ENCODE assay signal across 22 cellular contexts in the genomic region with DNA sequence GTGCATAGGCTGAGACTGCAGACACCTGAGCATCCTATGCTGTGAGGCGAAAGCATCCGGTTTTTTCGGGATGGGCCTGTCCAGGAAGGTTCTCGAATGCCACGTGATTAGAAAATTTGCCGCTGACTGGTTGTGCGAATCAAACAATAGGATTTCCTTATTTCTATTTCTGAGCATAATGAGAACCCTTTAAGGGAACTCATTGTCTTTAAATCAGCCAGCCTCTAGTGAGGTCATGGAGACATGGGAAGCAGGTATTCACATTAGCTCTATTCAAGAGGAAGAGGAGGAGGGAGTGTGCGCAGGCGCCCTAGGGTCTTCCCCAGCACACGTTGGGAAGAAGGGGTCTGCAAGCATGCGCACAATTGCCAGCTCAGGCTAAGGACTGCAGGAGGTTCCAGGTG. TPM values are rescaled to one million over a fixed set of nuclear protein-coding genes. Genes with fewer than 3 reads are reported as not detected.
DNase-seq lines count a peak whose midpoint lies in the region; ATAC-seq, FAIRE-seq and TF ChIP-seq lines count a peak whose summit lies in the region.
"Had no signal": no experiment of that assay in that cellular context is flagged by ENCODE, and none has a peak within 500 bp of the region (broad histone marks: within the 10 kb centered on the region; RNA-seq: fewer than 3 reads in every experiment).

No MANE protein-coding gene starts in this region.

- no peak overlapping the region for H3K9ac ChIP-seq in K562 (ENCODE audit: insufficient read depth in 1 of 2, low read depth in 2 of 2, low read length in 2 of 2)

- no peak for FAIRE-seq in K562 (lab: Jason Lieb, UNC)
- FAIRE-seq: astrocyte had no signal

- H3K9me3 ChIP-seq in K562 (replicated peaks; ENCODE audit: control insufficient read depth, insufficient read depth, low read depth, low read length) = no peaks in the 10 kb centered on the region
- H3K9me3 ChIP-seq in lower lobe of right lung = no peaks in the 10 kb centered on the region
- no peaks in the 10 kb centered on the region for H3K9me3 ChIP-seq in upper lobe of left lung
- H3K9me3 ChIP-seq in hepatocyte (ENCODE audit: low read depth) = no peaks in the 10 kb centered on the region
- H3K9me3 ChIP-seq: uterus had no signal

- H3K27ac ChIP-seq in K562 (ENCODE audit: extremely low read depth, low read depth, low read length) (no peak overlapping the region), lower lobe of right lung (peak overlapping the region; percentile 25), upper lobe of left lung (peak overlapping the region in 3 of 4 donors; percentile 29 to 53 (median 36)), hepatocyte (no peak overlapping the region)
- H3K27ac ChIP-seq: SK-N-MC, uterus had no signal

- BruUV-seq in K562 (replicated peaks; lab: Mats Ljungman, UMichigan) = no TSS peak

- peaks cover 8% of the 10 kb centered on the region for H3K9me3 Mint-ChIP-seq in activated naive CD4-positive, alpha-beta T cell treated with anti-CD3 and anti-CD28 coated beads, Interleukin-2, amount 50 U/mL, for 24 hours

- H3K4me3 ChIP-seq in K562 = no peak overlapping the region
- H3K4me3 ChIP-seq in lower lobe of right lung = peak overlapping the region; percentile 14
- H3K4me3 ChIP-seq in upper lobe of left lung = peak overlapping the region in 1 of 4 donors; percentile 5
- H3K4me3 ChIP-seq in hepatocyte = no peak overlapping the region
- H3K4me3 ChIP-seq: coronary artery, SK-N-MC, uterus had no signal

- no peaks in the 10 kb centered on the region for H4K20me1 ChIP-seq in K562 (replicated peaks; ENCODE audit: control insufficient read depth, insufficient read depth, low read length)
- no peaks in the 10 kb centered on the region for H4K20me1 ChIP-seq in hepatocyte (ENCODE audit: insufficient read depth, poor library complexity, severe bottlenecking)

- H3K4me1 ChIP-seq in K562 (replicated peaks in 1 of 2; ENCODE audit: control insufficient read depth in 2 of 2, insufficient read depth in 2 of 2, low read length in 2 of 2) (peaks cover 0 to 8% of the 10 kb centered on the region in 2 experiments; a peak in 1 of 5 replicates), lower lobe of right lung (peaks cover 13% of the 10 kb centered on the region), upper lobe of left lung (peaks cover 17 to 28% (median 23%) of the 10 kb centered on the region in 4 donors), hepatocyte (ENCODE audit: insufficient read depth) (no peaks in the 10 kb centered on the region)
- H3K4me1 ChIP-seq: uterus had no signal

- POLR2A ChIA-PET in K562 (lab: Yijun Ruan, JAX) = interaction anchor here (0.6 to 1.0 kb wide), 3 partner anchors 43 to 289 kb away, joined by 3 to 4 read pairs (median 3); no protein-coding TSS in a partner anchor

- 0 out of 2 replicates have a peak overlapping the region, but pooled peaks have one; percentile 11 for H2AFZ ChIP-seq in K562 (ENCODE audit: low read depth, low read length)
- H2AFZ ChIP-seq in hepatocyte = no peak overlapping the region

- WGBS in K562 (ENCODE audit: insufficient coverage, low coverage, missing lambda C conversion rate) = 8% methylated on average over 11 of the region's 11 CpGs
- 76 to 77% methylated on average over 11 of the region's 11 CpGs for WGBS in upper lobe of left lung, 2 donors
- WGBS in hepatocyte (ENCODE audit: low lambda C conversion rate, missing lambda C conversion rate) = 92% methylated on average over 11 of the region's 11 CpGs

- no peak for DNase-seq in activated naive CD4-positive, alpha-beta T cell treated with anti-CD3 and anti-CD28 coated beads, Interleukin-2, amount 50 U/mL, for 16 hours
- DNase-seq in K562 (ENCODE audit: extremely low read depth in 1 of 4, low spot score in 3 of 4) (no peak), lower lobe of right lung (no peak), upper lobe of left lung (no peak), putamen (ENCODE audit: low spot score) (no peak), hepatocyte (ENCODE audit: low spot score) (no peak)
- DNase-seq: activated CD4-positive, alpha-beta memory T cell treated with anti-CD3 and anti-CD28 coated beads for 36 hours; COR-L47; foreskin melanocyte; Karpas-422; NCI-H1105 treated with DMSO at 0.1 percent for 48 hours; NCI-H526 treated with DMSO at 0.1 percent for 48 hours; stimulated activated naive B cell treated with anti-CD40 and anti-IgM and Interleukin-4, amounts not matched to agents 10 μg/mL and 1 μg/mL and 100 μg/mL, for 72 hours; uterus had no signal

- no peaks in the 10 kb centered on the region for H3K9me2 ChIP-seq in hepatocyte (replicated peaks; ENCODE audit: insufficient read depth)

- ATAC-seq in K562 (no peak; the same call in 2 of the 3 replicates), lower lobe of right lung (peak in 1 of 2 donors; percentile 32), upper lobe of left lung (ENCODE audit: low FRiP score in 2 of 2) (no peak), GM21576 (IDR thresholded peaks at IDR 0.05; ENCODE audit: unreplicated experiment) (no peak)
- ATAC-seq: stimulated activated naive B cell treated with anti-CD40 and anti-IgM and Interleukin-4, amounts not matched to agents 10 μg/mL and 1 μg/mL and 100 μg/mL, for 72 hours had no signal

- in situ Hi-C loops in K562 (cut with MboI) = no loop called here

- H3K4me3 Mint-ChIP-seq in activated naive CD4-positive, alpha-beta T cell treated with anti-CD3 and anti-CD28 coated beads, Interleukin-2, amount 50 U/mL, for 24 hours = peak overlapping the region; percentile 45
- H3K4me3 Mint-ChIP-seq: activated CD4-positive, alpha-beta memory T cell treated with anti-CD3 and anti-CD28 coated beads for 36 hours; stimulated activated naive B cell treated with anti-CD40 and anti-IgM and Interleukin-4, amounts not matched to agents 10 μg/mL and 1 μg/mL and 100 μg/mL, for 72 hours had no signal

- TF ChIP-seq EP300 in K562 (IDR thresholded peaks at IDR 0.05; ENCODE audit: low read length) = no peak
- no peak for TF ChIP-seq EP300 in upper lobe of left lung (IDR thresholded peaks at IDR 0.05)

- H3K79me2 ChIP-seq in K562 (ENCODE audit: control insufficient read depth, insufficient read depth, low read length) (no peaks in the 10 kb centered on the region), hepatocyte (no peaks in the 10 kb centered on the region)

- H3K27me3 ChIP-seq in K562 (ENCODE audit: control insufficient read depth in 2 of 2, insufficient read depth in 2 of 2, low read length in 2 of 2) = peaks cover 33 to 41% of the 10 kb centered on the region in 2 experiments
- no peaks in the 10 kb centered on the region for H3K27me3 ChIP-seq in lower lobe of right lung (ENCODE audit: low read depth)
- no peaks in the 10 kb centered on the region for H3K27me3 ChIP-seq in upper lobe of left lung
- H3K27me3 ChIP-seq in hepatocyte = no peaks in the 10 kb centered on the region
- H3K27me3 ChIP-seq: uterus had no signal

- H3K36me3 ChIP-seq in K562 (ENCODE audit: control insufficient read depth, insufficient read depth, low read length) (no peaks in the 10 kb centered on the region), lower lobe of right lung (peaks cover 29% of the 10 kb centered on the region), upper lobe of left lung (peaks cover 0 to 37% (median 13%) of the 10 kb centered on the region in 4 donors), hepatocyte (replicated peaks; ENCODE audit: insufficient read depth, low read depth) (no peaks in the 10 kb centered on the region)
- H3K36me3 ChIP-seq: uterus had no signal

- H3K36me3 Mint-ChIP-seq in activated naive CD4-positive, alpha-beta T cell treated with anti-CD3 and anti-CD28 coated beads, Interleukin-2, amount 50 U/mL, for 24 hours = peaks cover 61% of the 10 kb centered on the region

- no peak for TF ChIP-seq POLR2A in K562 (conservative IDR thresholded peaks at IDR 0.05)
- TF ChIP-seq POLR2A in upper lobe of left lung (IDR thresholded peaks at IDR 0.05) = no peak

- no peak for TF ChIP-seq RAD21 in K562 (CRISPR knock-in tag; conservative IDR thresholded peaks at IDR 0.05 in 1 of 2, IDR thresholded peaks at IDR 0.05 in 1 of 2)

- intact Hi-C loops in K562 (cut with micrococcal nuclease) = no loop called here
- intact Hi-C loops in lower lobe of right lung (cut with DNase I) = no loop called here

- H3K4me2 ChIP-seq in K562 (ENCODE audit: insufficient read depth, low read length) (no peak overlapping the region), hepatocyte (no peak overlapping the region)

- no peaks in the 10 kb centered on the region for H3K27me3 Mint-ChIP-seq in activated naive CD4-positive, alpha-beta T cell treated with anti-CD3 and anti-CD28 coated beads, Interleukin-2, amount 50 U/mL, for 24 hours
- H3K27me3 Mint-ChIP-seq: activated CD4-positive, alpha-beta memory T cell treated with anti-CD3 and anti-CD28 coated beads for 36 hours had no signal

- TF ChIP-seq CTCF in K562 (IDR thresholded peaks at IDR 0.05 in 2 of 3, conservative IDR thresholded peaks at IDR 0.05 in 1 of 3; ENCODE audit: insufficient read depth in 2 of 3, low read depth in 1 of 3, low read length in 3 of 3) (no peak), lower lobe of right lung (IDR thresholded peaks at IDR 0.05) (no peak), upper lobe of left lung (IDR thresholded peaks at IDR 0.05) (no peak), hepatocyte (IDR thresholded peaks at IDR 0.05; ENCODE audit: poor library complexity) (no peak)

- H3K9me1 ChIP-seq in K562 (ENCODE audit: control insufficient read depth, insufficient read depth, low read length) = no peaks in the 10 kb centered on the region

- H3K27ac Mint-ChIP-seq in activated naive CD4-positive, alpha-beta T cell treated with anti-CD3 and anti-CD28 coated beads, Interleukin-2, amount 50 U/mL, for 24 hours = peak overlapping the region; percentile 90
- H3K27ac Mint-ChIP-seq: stimulated activated naive B cell treated with anti-CD40 and anti-IgM and Interleukin-4, amounts not matched to agents 10 μg/mL and 1 μg/mL and 100 μg/mL, for 72 hours had no signal

- H3K4me1 Mint-ChIP-seq in activated naive CD4-positive, alpha-beta T cell treated with anti-CD3 and anti-CD28 coated beads, Interleukin-2, amount 50 U/mL, for 24 hours = peaks cover 78% of the 10 kb centered on the region

- CTCF ChIA-PET in K562 (lab: Yijun Ruan, JAX; ENCODE audit: low intra/inter-chr PET ratio) = no interaction called here

RNA-seq across cellular contexts. Expression of gene GIMAP1, which starts 5.6 kb away (rescaled TPM):
- total RNA-seq in K562 (2011; cell fraction: chromatin; rRNA removed; ENCODE audit: low replicate concordance) = not detected in 2 replicates
- not detected in 2 replicates for total RNA-seq in K562 (2011; cell fraction: nucleolus; rRNA removed)
- not detected in 2 replicates for total RNA-seq in K562 (2011; cell fraction: nucleoplasm; rRNA removed)
- total RNA-seq in K562 (2014; rRNA removed) (not detected in 2 replicates), K562 (2014; rRNA removed; fragmentation: Illumina TruSeq; extraction: Trizol) (not detected in 2 replicates), K562 (2015; rRNA removed; fragmentation: Illumina TruSeq; extraction: Trizol) (not detected in 2 replicates), K562 (2021) (0.11 and 0.13 TPM in 2 replicates), lower lobe of right lung (18.8 TPM), upper lobe of left lung (10 to 100 TPM in 5 of 6 donors, 1 to 10 TPM in 1; 8.4 to 13.5 (median 12.1) TPM), hepatocyte (0.20 TPM in 1 of 2 replicates, not detected in the other)
- polyA plus RNA-seq in K562 (2011; rRNA removed) (not detected in 2 replicates), K562 (2014; fragmentation: Illumina TruSeq; extraction: Trizol) (not detected in 2 replicates), K562 (2014; fragmentation: Nextera tagmentation; extraction: Ambion mirVana) (not detected), K562 (2014; rRNA removed) (0.04 TPM in 1 of 2 replicates, not detected in the other), hepatocyte (0.13 TPM in 2 replicates)
- polyA plus RNA-seq in K562 (2011; cell fraction: cytosol; rRNA removed) = 0.03 TPM in 1 of 2 replicates, not detected in the other
- not detected in 2 replicates for polyA plus RNA-seq in K562 (2011; cell fraction: nucleus; rRNA removed)
- polyA plus RNA-seq in K562 (2012) = not detected in 2 replicates
- not detected in 2 replicates for polyA minus RNA-seq in K562 (2011; rRNA and poly(A)+ RNA removed)
- polyA minus RNA-seq in K562 (2011; cell fraction: cytosol; rRNA and poly(A)+ RNA removed) = not detected in 2 replicates
- polyA minus RNA-seq in K562 (2011; cell fraction: nucleus; rRNA and poly(A)+ RNA removed) = not detected in 2 replicates
- total RNA-seq: astrocyte, myocyte, progenitor cell of endocrine pancreas had no signal
- polyA plus RNA-seq: AG04450 had no signal

RNA-seq across cellular contexts. Expression of gene GIMAP5, which starts 15.2 kb away (rescaled TPM):
- total RNA-seq in K562 (2011; cell fraction: chromatin; rRNA removed; ENCODE audit: low replicate concordance) = not detected in 2 replicates
- not detected in 2 replicates for total RNA-seq in K562 (2011; cell fraction: nucleolus; rRNA removed)
- total RNA-seq in K562 (2011; cell fraction: nucleoplasm; rRNA removed) = not detected in 2 replicates
- not detected in 2 replicates for total RNA-seq in K562 (2014; rRNA removed)
- not detected in 2 replicates for total RNA-seq in K562 (2014; rRNA removed; fragmentation: Illumina TruSeq; extraction: Trizol)
- total RNA-seq in K562 (2015; rRNA removed; fragmentation: Illumina TruSeq; extraction: Trizol) = not detected in 2 replicates
- total RNA-seq in K562 (2021) = 0.35 and 0.51 TPM in 2 replicates
- not detected in 2 replicates for polyA plus RNA-seq in K562 (2011; rRNA removed)
- not detected in 2 replicates for polyA plus RNA-seq in K562 (2011; cell fraction: cytosol; rRNA removed)
- not detected in 2 replicates for polyA plus RNA-seq in K562 (2011; cell fraction: nucleus; rRNA removed)
- 0.48 TPM in 1 of 2 replicates, not detected in the other for polyA plus RNA-seq in K562 (2012)
- not detected in 2 replicates for polyA plus RNA-seq in K562 (2014; fragmentation: Illumina TruSeq; extraction: Trizol)
- not detected for polyA plus RNA-seq in K562 (2014; fragmentation: Nextera tagmentation; extraction: Ambion mirVana)
- polyA plus RNA-seq in K562 (2014; rRNA removed) = not detected in 2 replicates
- polyA minus RNA-seq in K562 (2011; rRNA and poly(A)+ RNA removed) = not detected in 2 replicates
- polyA minus RNA-seq in K562 (2011; cell fraction: cytosol; rRNA and poly(A)+ RNA removed) = not detected in 2 replicates
- not detected in 2 replicates for polyA minus RNA-seq in K562 (2011; cell fraction: nucleus; rRNA and poly(A)+ RNA removed)
- 31.9 TPM for total RNA-seq in lower lobe of right lung
- total RNA-seq in upper lobe of left lung = 100 to 1,000 TPM in 1 of 6 donors, 10 to 100 TPM in 5; 28.0 to 103 (median 41.3) TPM
- 0.40 and 1.2 TPM in 2 replicates for total RNA-seq in hepatocyte
- 0.79 TPM in 1 of 2 replicates, not detected in the other for polyA plus RNA-seq in hepatocyte
- total RNA-seq: myocyte, progenitor cell of endocrine pancreas had no signal
- polyA plus RNA-seq: AG04450 had no signal

RNA-seq across cellular contexts. Expression of gene GIMAP2, which starts 36.5 kb away (rescaled TPM):
- 0.86 TPM in 1 of 2 replicates, not detected in the other for total RNA-seq in K562 (2011; cell fraction: chromatin; rRNA removed; ENCODE audit: low replicate concordance)
- 0.17 and 0.53 TPM in 2 replicates for total RNA-seq in K562 (2011; cell fraction: nucleolus; rRNA removed)
- total RNA-seq in K562 (2011; cell fraction: nucleoplasm; rRNA removed) = 0.51 TPM in 1 of 2 replicates, not detected in the other
- total RNA-seq in K562 (2014; rRNA removed) = 0.73 and 1.1 TPM in 2 replicates
- 1.1 and 1.4 TPM in 2 replicates for total RNA-seq in K562 (2014; rRNA removed; fragmentation: Illumina TruSeq; extraction: Trizol)
- 1.3 and 1.5 TPM in 2 replicates for total RNA-seq in K562 (2015; rRNA removed; fragmentation: Illumina TruSeq; extraction: Trizol)
- total RNA-seq in K562 (2021) = 1.1 and 1.2 TPM in 2 replicates
- polyA plus RNA-seq in K562 (2011; rRNA removed) = 0.14 and 0.52 TPM in 2 replicates
- 0.09 and 0.18 TPM in 2 replicates for polyA plus RNA-seq in K562 (2011; cell fraction: cytosol; rRNA removed)
- polyA plus RNA-seq in K562 (2011; cell fraction: nucleus; rRNA removed) = 0.14 and 0.15 TPM in 2 replicates
- 2.2 and 9.4 TPM in 2 replicates for polyA plus RNA-seq in K562 (2012)
- polyA plus RNA-seq in K562 (2014; fragmentation: Illumina TruSeq; extraction: Trizol) = 0.65 and 0.83 TPM in 2 replicates
- 1 to 10 TPM; 1.8 TPM for polyA plus RNA-seq in K562 (2014; fragmentation: Nextera tagmentation; extraction: Ambion mirVana)
- 0.37 and 0.57 TPM in 2 replicates for polyA plus RNA-seq in K562 (2014; rRNA removed)
- polyA minus RNA-seq in K562 (2011; rRNA and poly(A)+ RNA removed) = 0.42 and 0.60 TPM in 2 replicates
- 0.76 TPM in 1 of 2 replicates, not detected in the other for polyA minus RNA-seq in K562 (2011; cell fraction: cytosol; rRNA and poly(A)+ RNA removed)
- not detected in 2 replicates for polyA minus RNA-seq in K562 (2011; cell fraction: nucleus; rRNA and poly(A)+ RNA removed)
- 46.9 TPM for total RNA-seq in lower lobe of right lung
- 10 to 100 TPM; 15.5 to 34.0 (median 23.0) TPM for total RNA-seq in upper lobe of left lung
- total RNA-seq in hepatocyte = 1.4 and 2.4 TPM in 2 replicates
- 0.23 and 1.1 TPM in 2 replicates for polyA plus RNA-seq in hepatocyte
- total RNA-seq: astrocyte, progenitor cell of endocrine pancreas had no signal

Comparison
In these comparisons a context has a peak if more than half of its experiments do, and no peak if none do; other contexts are left out.
1. H3K27ac ChIP-seq: peak in lower lobe of right lung (single experiment) and upper lobe of left lung (3 of 4); none in K562 (single experiment) and hepatocyte (single experiment).
2. RNA of gene GIMAP5, which starts 15.2 kb away (total RNA-seq): 28.0 to 103 TPM in upper lobe of left lung and 31.9 TPM in lower lobe of right lung (single experiment); 0.40 to 1.2 TPM in hepatocyte and 0.35 to 0.51 TPM in K562; every median in the first group is over 10 times any median in the second.